Comparison of ENCODE assay signal across 21 cellular contexts in the genomic region with DNA sequence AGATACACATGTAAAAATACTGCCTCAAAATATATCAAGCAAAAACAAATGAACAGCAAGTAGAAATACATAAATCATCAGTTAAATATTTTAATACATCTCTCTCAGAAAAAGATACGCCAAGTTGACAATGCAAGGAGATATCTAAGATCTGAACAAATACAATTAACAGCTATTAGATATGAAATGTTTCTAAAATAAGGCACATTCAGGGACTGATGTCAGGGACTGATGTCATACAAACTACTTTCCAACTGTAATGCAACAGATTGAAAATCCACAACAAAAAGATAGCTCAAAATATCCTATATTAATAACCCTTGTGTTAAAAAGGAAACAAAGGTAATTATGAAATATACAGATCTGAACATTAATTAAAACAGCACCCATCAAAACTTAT. TPM values are rescaled to one million over a fixed set of nuclear protein-coding genes. Genes with fewer than 3 reads are reported as not detected.
A peak's percentile ranks its signal among the peaks of the same experiment; 100 is the strongest.
DNase-seq lines count a peak whose midpoint lies in the region; ATAC-seq, FAIRE-seq and TF ChIP-seq lines count a peak whose summit lies in the region.
"Had no signal": no experiment of that assay in that cellular context is flagged by ENCODE, and none has a peak within 500 bp of the region (broad histone marks: within the 10 kb centered on the region; RNA-seq: fewer than 3 reads in every experiment).

No MANE protein-coding gene starts in this region.

- peaks cover 40% of the 10 kb centered on the region for H3K4me1 Mint-ChIP-seq in activated CD8-positive, alpha-beta T cell treated with anti-CD3 and anti-CD28 coated beads for 36 hours (ENCODE audit: low read depth)
- peaks cover 4% of the 10 kb centered on the region for H3K4me1 Mint-ChIP-seq in activated CD8-positive, alpha-beta T cell treated with anti-CD3 and anti-CD28 coated beads, Interleukin-2, amount 10 ng/mL, durations not matched to agents 7 days and 5 days (ENCODE audit: low read depth)
- H3K4me1 Mint-ChIP-seq in central memory CD8-positive, alpha-beta T cell = peaks cover 64% of the 10 kb centered on the region
- peaks cover 20% of the 10 kb centered on the region for H3K4me1 Mint-ChIP-seq in progenitor cell of endocrine pancreas (ENCODE audit: low read depth)
- H3K4me1 Mint-ChIP-seq in CD8-positive, alpha-beta memory T cell = peaks cover 56 to 81% (median 75%) of the 10 kb centered on the region in 3 donors

- H3K27me3 ChIP-seq in thyroid gland = no peaks in the 10 kb centered on the region
- H3K27me3 ChIP-seq in CD8-positive, alpha-beta memory T cell (ENCODE audit: insufficient read depth, low read length, poor library complexity, severe bottlenecking) = no peaks in the 10 kb centered on the region
- H3K27me3 ChIP-seq: BE2C had no signal

- H3K9me3 Mint-ChIP-seq in activated CD8-positive, alpha-beta T cell treated with anti-CD3 and anti-CD28 coated beads for 36 hours = peaks cover 3% of the 10 kb centered on the region
- H3K9me3 Mint-ChIP-seq in activated CD8-positive, alpha-beta T cell treated with anti-CD3 and anti-CD28 coated beads, Interleukin-2, amount 10 ng/mL, durations not matched to agents 7 days and 5 days (ENCODE audit: insufficient read depth) = peaks cover 4% of the 10 kb centered on the region
- no peaks in the 10 kb centered on the region for H3K9me3 Mint-ChIP-seq in central memory CD8-positive, alpha-beta T cell
- peaks cover 4% of the 10 kb centered on the region for H3K9me3 Mint-ChIP-seq in progenitor cell of endocrine pancreas (ENCODE audit: low read depth)
- peaks cover 0 to 3% (median 0%) of the 10 kb centered on the region in 5 donors for H3K9me3 Mint-ChIP-seq in CD8-positive, alpha-beta memory T cell

- no peaks in the 10 kb centered on the region for H3K27me3 Mint-ChIP-seq in activated CD8-positive, alpha-beta T cell treated with anti-CD3 and anti-CD28 coated beads for 36 hours
- no peaks in the 10 kb centered on the region for H3K27me3 Mint-ChIP-seq in activated CD8-positive, alpha-beta T cell treated with anti-CD3 and anti-CD28 coated beads, Interleukin-2, amount 10 ng/mL, durations not matched to agents 7 days and 5 days (ENCODE audit: low read depth)
- H3K27me3 Mint-ChIP-seq in central memory CD8-positive, alpha-beta T cell = no peaks in the 10 kb centered on the region
- H3K27me3 Mint-ChIP-seq in progenitor cell of endocrine pancreas = no peaks in the 10 kb centered on the region
- no peaks in the 10 kb centered on the region for H3K27me3 Mint-ChIP-seq in CD8-positive, alpha-beta memory T cell

- ATAC-seq in activated CD8-positive, alpha-beta T cell treated with anti-CD3 and anti-CD28 coated beads for 36 hours = no peak
- no peak for ATAC-seq in activated CD8-positive, alpha-beta T cell treated with anti-CD3 and anti-CD28 coated beads, Interleukin-2, amount 10 ng/mL, durations not matched to agents 7 days and 5 days
- no peak for ATAC-seq in central memory CD8-positive, alpha-beta T cell (replicated peaks; ENCODE audit: extremely low read depth, poor library complexity, severe bottlenecking)
- ATAC-seq: HepG2 had no signal

- 91 to 94% methylated on average over 1 of the region's 1 CpG for WGBS in thyroid gland, 2 donors

- no peak overlapping the region for H3K4me3 Mint-ChIP-seq in activated CD8-positive, alpha-beta T cell treated with anti-CD3 and anti-CD28 coated beads for 36 hours
- H3K4me3 Mint-ChIP-seq in activated CD8-positive, alpha-beta T cell treated with anti-CD3 and anti-CD28 coated beads, Interleukin-2, amount 10 ng/mL, durations not matched to agents 7 days and 5 days = no peak overlapping the region
- H3K4me3 Mint-ChIP-seq in central memory CD8-positive, alpha-beta T cell = no peak overlapping the region
- H3K4me3 Mint-ChIP-seq in progenitor cell of endocrine pancreas (ENCODE audit: low read depth) = no peak overlapping the region
- peak overlapping the region in 1 of 7 donors; percentile 46 for H3K4me3 Mint-ChIP-seq in CD8-positive, alpha-beta memory T cell

- no peak for TF ChIP-seq POLR2A in thyroid gland (IDR thresholded peaks at IDR 0.05)

- no peak for TF ChIP-seq CTCF in activated CD8-positive, alpha-beta T cell treated with anti-CD3 and anti-CD28 coated beads for 36 hours (IDR thresholded peaks at IDR 0.05)
- TF ChIP-seq CTCF in D721Med (IDR thresholded peaks at IDR 0.05; ENCODE audit: insufficient read depth, missing control alignments) (no peak), progenitor cell of endocrine pancreas (IDR thresholded peaks at IDR 0.05; ENCODE audit: unreplicated experiment) (no peak), thyroid gland (IDR thresholded peaks at IDR 0.05) (no peak)

- no peaks in the 10 kb centered on the region for H3K4me1 ChIP-seq in thyroid gland
- peaks cover 6% of the 10 kb centered on the region for H3K4me1 ChIP-seq in CD8-positive, alpha-beta memory T cell (ENCODE audit: insufficient read depth, low read length)
- H3K4me1 ChIP-seq: BE2C had no signal

- POLR2A ChIA-PET in activated CD8-positive, alpha-beta T cell treated with anti-CD3 and anti-CD28 coated beads for 36 hours (lab: Charles Lee) = interaction anchor here (1.1 kb wide), 1 partner anchor 125 kb away, joined by 3 read pairs; no protein-coding TSS in a partner anchor
- POLR2A ChIA-PET in activated CD8-positive, alpha-beta T cell treated with anti-CD3 and anti-CD28 coated beads, Interleukin-2, amount 10 ng/mL, durations not matched to agents 7 days and 5 days (lab: Charles Lee) = no interaction called here
- POLR2A ChIA-PET in CD8-positive, alpha-beta memory T cell (lab: Charles Lee) = no interaction called here

- H3K9me3 ChIP-seq in thyroid gland = no peaks in the 10 kb centered on the region
- no peaks in the 10 kb centered on the region for H3K9me3 ChIP-seq in CD8-positive, alpha-beta memory T cell (ENCODE audit: low read length)
- H3K9me3 ChIP-seq: BE2C had no signal

- DNase-seq in activated CD8-positive, alpha-beta T cell treated with anti-CD3 and anti-CD28 coated beads for 36 hours = no peak
- DNase-seq in activated CD8-positive, alpha-beta T cell treated with anti-CD3 and anti-CD28 coated beads, Interleukin-2, amount 10 ng/mL, durations not matched to agents 7 days and 5 days = no peak
- DNase-seq in D721Med (ENCODE audit: insufficient read length, low spot score) (no peak), progenitor cell of endocrine pancreas (ENCODE audit: low spot score, unreplicated experiment) (no peak), thyroid gland (no peak)
- DNase-seq in central memory CD8-positive, alpha-beta T cell (ENCODE audit: low spot score in 2 of 2) = no peak
- DNase-seq in stimulated activated CD4-positive, alpha-beta T cell treated with anti-CD3 and anti-CD28 coated beads, Interleukin-4, amount 100 ng/mL, for 1 hour = no peak
- DNase-seq in CD8-positive, alpha-beta memory T cell = no peak
- DNase-seq: 8988T, BE2C, DMS79 treated with DMSO at 0.1 percent for 48 hours, MV-4-11, NCI-H1694 treated with DMSO at 0.1 percent for 48 hours, NCI-H2107, NCI-H2227 treated with DMSO at 0.1 percent for 48 hours, NCI-H510A treated with DMSO at 0.1 percent for 48 hours, NCI-H774, SHP77 had no signal

- no peak overlapping the region for H3K4me3 ChIP-seq in thyroid gland (replicated peaks in 1 of 3)
- no peak overlapping the region for H3K4me3 ChIP-seq in CD8-positive, alpha-beta memory T cell (ENCODE audit: low read length)

- peak overlapping the region; percentile 0 for H3K27ac Mint-ChIP-seq in activated CD8-positive, alpha-beta T cell treated with anti-CD3 and anti-CD28 coated beads for 36 hours
- H3K27ac Mint-ChIP-seq in activated CD8-positive, alpha-beta T cell treated with anti-CD3 and anti-CD28 coated beads, Interleukin-2, amount 10 ng/mL, durations not matched to agents 7 days and 5 days = no peak overlapping the region
- peak overlapping the region; percentile 16 for H3K27ac Mint-ChIP-seq in central memory CD8-positive, alpha-beta T cell (ENCODE audit: low read depth)
- H3K27ac Mint-ChIP-seq in progenitor cell of endocrine pancreas = peak overlapping the region; percentile 86
- H3K27ac Mint-ChIP-seq in CD8-positive, alpha-beta memory T cell = peak overlapping the region in 3 of 8 donors; percentile 42 to 67 (median 51)

- H3K27ac ChIP-seq in thyroid gland = no peak overlapping the region
- no peak overlapping the region for H3K27ac ChIP-seq in CD8-positive, alpha-beta memory T cell (ENCODE audit: low read depth, low read length)
- H3K27ac ChIP-seq: KMS-11 had no signal

- CTCF ChIA-PET in activated CD8-positive, alpha-beta T cell treated with anti-CD3 and anti-CD28 coated beads for 36 hours (lab: Charles Lee) = interaction anchor here (0.6 to 1.8 kb wide), 2 partner anchors 14 to 22 kb away, joined by 4 to 5 read pairs; no protein-coding TSS in a partner anchor
- CTCF ChIA-PET in activated CD8-positive, alpha-beta T cell treated with anti-CD3 and anti-CD28 coated beads, Interleukin-2, amount 10 ng/mL, durations not matched to agents 7 days and 5 days (lab: Charles Lee) = interaction anchor here (1.0 to 2.7 kb wide), 2 partner anchors 12 to 22 kb away, joined by 4 to 18 read pairs; no protein-coding TSS in a partner anchor
- CTCF ChIA-PET in CD8-positive, alpha-beta memory T cell (lab: Charles Lee) = no interaction called here

- peaks cover 47% of the 10 kb centered on the region for H3K36me3 Mint-ChIP-seq in activated CD8-positive, alpha-beta T cell treated with anti-CD3 and anti-CD28 coated beads for 36 hours (ENCODE audit: low read depth)
- H3K36me3 Mint-ChIP-seq in activated CD8-positive, alpha-beta T cell treated with anti-CD3 and anti-CD28 coated beads, Interleukin-2, amount 10 ng/mL, durations not matched to agents 7 days and 5 days (ENCODE audit: low read depth) = peaks cover 41% of the 10 kb centered on the region
- peaks cover 8% of the 10 kb centered on the region for H3K36me3 Mint-ChIP-seq in central memory CD8-positive, alpha-beta T cell (ENCODE audit: insufficient read depth)
- peaks cover 13% of the 10 kb centered on the region for H3K36me3 Mint-ChIP-seq in progenitor cell of endocrine pancreas (ENCODE audit: insufficient read depth)
- peaks cover 8 to 34% (median 9%) of the 10 kb centered on the region in 3 donors for H3K36me3 Mint-ChIP-seq in CD8-positive, alpha-beta memory T cell

- intact Hi-C loops in activated CD8-positive, alpha-beta T cell treated with anti-CD3 and anti-CD28 coated beads for 36 hours (cut with micrococcal nuclease) = no loop called here
- intact Hi-C loops in thyroid gland (cut with DNase I) = no loop called here

- no peaks in the 10 kb centered on the region for H3K36me3 ChIP-seq in thyroid gland
- peaks cover 5% of the 10 kb centered on the region for H3K36me3 ChIP-seq in CD8-positive, alpha-beta memory T cell (ENCODE audit: insufficient read depth, low read length)
- H3K36me3 ChIP-seq: BE2C had no signal

- peak; percentile 64 for FAIRE-seq in D721Med (lab: Jason Lieb, UNC)
- FAIRE-seq: HepG2, RCC 7860 had no signal

RNA-seq across cellular contexts. Expression of a gene that starts 51.7 kb away (rescaled TPM):
- total RNA-seq in activated CD8-positive, alpha-beta T cell treated with anti-CD3 and anti-CD28 coated beads for 36 hours = 10 to 100 TPM; 53.9 to 56.0 TPM
- total RNA-seq in activated CD8-positive, alpha-beta T cell treated with anti-CD3 and anti-CD28 coated beads, Interleukin-2, amount 10 ng/mL, durations not matched to agents 7 days and 5 days = 10 to 100 TPM; 89.1 to 96.3 TPM
- total RNA-seq in progenitor cell of endocrine pancreas = 75.2 and 76.8 TPM in 2 replicates
- total RNA-seq in thyroid gland = 10 to 100 TPM; 41.0 to 57.6 (median 51.6) TPM
- total RNA-seq in CD8-positive, alpha-beta memory T cell = 10 to 100 TPM; 73.2 to 79.0 TPM
- polyA plus RNA-seq in CD8-positive, alpha-beta memory T cell = 37.6 TPM
